ENCODE assay signal across 20 cellular contexts in the genomic region with DNA sequence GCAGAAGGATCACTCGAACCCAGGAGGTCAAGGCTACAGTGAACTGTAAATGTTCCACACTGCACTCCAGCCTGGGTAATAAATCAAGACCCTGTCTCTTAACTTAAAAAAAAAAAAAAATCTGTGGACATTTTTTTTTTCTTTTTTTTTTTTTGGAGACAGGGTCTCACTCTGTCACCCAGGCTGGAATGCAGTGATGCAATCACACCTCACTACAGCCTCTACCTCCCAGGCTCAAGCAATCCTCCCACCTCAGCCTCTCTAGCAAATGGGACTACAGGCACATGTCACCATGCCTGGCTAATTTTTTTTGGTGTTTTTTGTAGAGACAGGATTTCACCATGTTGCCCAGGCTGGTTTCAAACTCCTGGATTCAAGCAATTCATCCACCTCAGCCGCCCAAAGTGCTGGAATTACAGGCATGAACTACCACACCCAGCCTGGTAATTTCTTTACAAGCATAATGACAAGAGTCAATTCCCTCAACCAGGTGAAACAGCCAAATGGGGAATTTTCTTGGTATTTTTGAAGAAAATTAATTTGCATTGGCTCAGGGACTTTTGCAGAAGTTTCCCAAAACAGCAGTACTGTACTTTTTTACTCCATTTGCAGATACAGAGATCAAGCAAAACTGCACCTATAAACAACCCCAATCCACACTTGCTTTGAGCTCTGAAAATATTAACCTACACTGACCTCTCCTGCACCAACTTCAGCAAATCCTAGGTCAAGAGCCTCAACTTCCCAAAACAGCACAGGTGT. TPM values are rescaled to one million over a fixed set of nuclear protein-coding genes. Genes with fewer than 3 reads are reported as not detected.
A peak's percentile ranks its signal among the peaks of the same experiment; 100 is the strongest.
DNase-seq lines count a peak whose midpoint lies in the region; ATAC-seq and TF ChIP-seq lines count a peak whose summit lies in the region.
"Had no signal": no experiment of that assay in that cellular context is flagged by ENCODE, and none has a peak within 500 bp of the region (broad histone marks: within the 10 kb centered on the region; RNA-seq: fewer than 3 reads in every experiment).

No MANE protein-coding gene starts in this region.

- no peaks in the 10 kb centered on the region for H3K27me3 Mint-ChIP-seq in activated CD4-positive, alpha-beta T cell treated with anti-CD3 and anti-CD28 coated beads for 36 hours
- no peaks in the 10 kb centered on the region for H3K27me3 Mint-ChIP-seq in mesothelial cell of epicardium (ENCODE audit: low read depth)
- H3K27me3 Mint-ChIP-seq: central memory CD8-positive, alpha-beta T cell had no signal

- POLR2A ChIA-PET in activated CD4-positive, alpha-beta T cell treated with anti-CD3 and anti-CD28 coated beads for 36 hours (lab: Charles Lee), result no interaction called here
- POLR2A ChIA-PET in OCI-LY7 (lab: Charles Lee), result interaction anchor here (0.6 to 0.7 kb wide), 2 partner anchors 11 to 84 kb away, joined by 3 read pairs; no protein-coding TSS in a partner anchor

- no peaks in the 10 kb centered on the region for H3K9me2 ChIP-seq in OCI-LY7 (ENCODE audit: insufficient read depth, low read length)

- no peaks in the 10 kb centered on the region for H3K9me3 Mint-ChIP-seq in activated CD4-positive, alpha-beta T cell treated with anti-CD3 and anti-CD28 coated beads for 36 hours (ENCODE audit: low read depth)
- no peaks in the 10 kb centered on the region for H3K9me3 Mint-ChIP-seq in mesothelial cell of epicardium
- H3K9me3 Mint-ChIP-seq: central memory CD8-positive, alpha-beta T cell had no signal

- no peak overlapping the region for H2AFZ ChIP-seq in OCI-LY7 (ENCODE audit: low read length)

- intact Hi-C loops in activated CD4-positive, alpha-beta T cell treated with anti-CD3 and anti-CD28 coated beads for 36 hours (cut with DNase I, micrococcal nuclease), result loop anchor here in 1 of 2 experiments (5.0 kb wide), 2 partner anchors 45 to 50 kb away; partner anchors contain the start of gene MRTFA
- intact Hi-C loops in OCI-LY7 (cut with micrococcal nuclease; ENCODE audit: unreplicated experiment), result loop anchor here (5.0 kb wide), 2 partner anchors 45 to 60 kb away; partner anchors contain the start of gene MRTFA
- intact Hi-C loops in aorta (cut with DNase I), result no loop called here

- peaks cover 15% of the 10 kb centered on the region for H3K36me3 Mint-ChIP-seq in activated CD4-positive, alpha-beta T cell treated with anti-CD3 and anti-CD28 coated beads for 36 hours (ENCODE audit: low read depth)
- peaks cover 7% of the 10 kb centered on the region for H3K36me3 Mint-ChIP-seq in mesothelial cell of epicardium

- no peaks in the 10 kb centered on the region for H3K9me3 ChIP-seq in OCI-LY7 (ENCODE audit: low read length)
- H3K9me3 ChIP-seq in aorta (ENCODE audit: control insufficient read depth, low read length), result no peaks in the 10 kb centered on the region
- H3K9me3 ChIP-seq: tibial nerve had no signal

- H3K27me3 ChIP-seq in aorta (ENCODE audit: control insufficient read depth in 1 of 2, insufficient read depth in 2 of 2, low read length in 1 of 2), result no peaks in the 10 kb centered on the region
- H3K27me3 ChIP-seq: tibial nerve had no signal

- 90 to 94% methylated on average over 2 of the region's 2 CpGs for WGBS in aorta, 2 donors

- TF ChIP-seq CTCF in GM12864 (IDR thresholded peaks at IDR 0.05; ENCODE audit: low read depth, low read length, missing control alignments) (no peak), OCI-LY7 (conservative IDR thresholded peaks at IDR 0.05; ENCODE audit: low read length) (peak; percentile 10; the same call in 1 of the 2 replicates), mesothelial cell of epicardium (IDR thresholded peaks at IDR 0.05; ENCODE audit: unreplicated experiment) (no peak)

- H3K4me3 ChIP-seq in GM12864 (ENCODE audit: low read depth, low read length) (peak overlapping the region; percentile 20; the same call in 1 of the 2 replicates), OCI-LY7 (ENCODE audit: low read depth, low read length, poor library complexity, severe bottlenecking) (peak overlapping the region; percentile 54), aorta (ENCODE audit: low read length in 2 of 2) (no peak overlapping the region)
- H3K4me3 ChIP-seq: skin epidermis, tibial nerve had no signal

- H3K27ac ChIP-seq in OCI-LY7 (ENCODE audit: low read depth, low read length, poor library complexity, severe bottlenecking), result peak overlapping the region; percentile 78
- H3K27ac ChIP-seq in aorta (ENCODE audit: low read depth in 1 of 2, low read length in 2 of 2), result no peak overlapping the region
- H3K27ac ChIP-seq: skin epidermis, tibial nerve had no signal

- CTCF ChIA-PET in activated CD4-positive, alpha-beta T cell treated with anti-CD3 and anti-CD28 coated beads for 36 hours (lab: Charles Lee), result no interaction called here
- CTCF ChIA-PET in OCI-LY7 (lab: Charles Lee; ENCODE audit: unreplicated experiment), result no interaction called here

- H4K20me1 ChIP-seq in OCI-LY7 (ENCODE audit: insufficient read depth, low read length), result 0 out of 2 replicates have a peak, but pooled peaks cover 3% of the 10 kb centered on the region

- ATAC-seq in activated CD4-positive, alpha-beta T cell treated with anti-CD3 and anti-CD28 coated beads for 36 hours, result peak; percentile 51
- ATAC-seq in aorta (ENCODE audit: low FRiP score) (no peak), HG03108 (IDR thresholded peaks at IDR 0.05; ENCODE audit: unreplicated experiment) (no peak)

- BruUV-seq in OCI-LY7 (replicated peaks; lab: Mats Ljungman, UMichigan), result no TSS peak

- peak overlapping the region; percentile 87 for H3K4me2 ChIP-seq in OCI-LY7 (ENCODE audit: low read length)

- peaks cover 41% of the 10 kb centered on the region for H3K4me1 Mint-ChIP-seq in activated CD4-positive, alpha-beta T cell treated with anti-CD3 and anti-CD28 coated beads for 36 hours
- peaks cover 68% of the 10 kb centered on the region for H3K4me1 Mint-ChIP-seq in mesothelial cell of epicardium

- H3K4me3 Mint-ChIP-seq in activated CD4-positive, alpha-beta T cell treated with anti-CD3 and anti-CD28 coated beads for 36 hours, result no peak overlapping the region
- H3K4me3 Mint-ChIP-seq in mesothelial cell of epicardium, result no peak overlapping the region
- H3K4me3 Mint-ChIP-seq: central memory CD8-positive, alpha-beta T cell had no signal

- H3K4me1 ChIP-seq in OCI-LY7 (ENCODE audit: insufficient read depth, low read length, poor library complexity, severe bottlenecking) (peaks cover 58% of the 10 kb centered on the region), aorta (ENCODE audit: control insufficient read depth in 1 of 2, insufficient read depth in 2 of 2, low read length in 2 of 2) (peaks cover 0 to 6% of the 10 kb centered on the region in 2 donors)

- H3K36me3 ChIP-seq in OCI-LY7 (ENCODE audit: insufficient read depth, low read length) (no peaks in the 10 kb centered on the region; the same call in 1 of the 2 replicates), aorta (ENCODE audit: control insufficient read depth in 1 of 2, insufficient read depth in 2 of 2, low read length in 1 of 2) (no peaks in the 10 kb centered on the region)

- H3K27ac Mint-ChIP-seq in activated CD4-positive, alpha-beta T cell treated with anti-CD3 and anti-CD28 coated beads for 36 hours, result peak overlapping the region; percentile 48
- H3K27ac Mint-ChIP-seq in mesothelial cell of epicardium, result peak overlapping the region; percentile 81

- peaks cover 58% of the 10 kb centered on the region; the same call in 1 of the 2 replicates for H3K79me2 ChIP-seq in OCI-LY7 (ENCODE audit: insufficient read depth, low read depth, low read length)

- DNase-seq in activated CD4-positive, alpha-beta T cell treated with anti-CD3 and anti-CD28 coated beads for 36 hours, result no peak
- DNase-seq in activated CD4-positive, alpha-beta T cell treated with anti-CD3 and anti-CD28 coated beads for 48 hours, result no peak
- DNase-seq in GM12864 (ENCODE audit: low read depth) (peak; percentile 44), OCI-LY7 (ENCODE audit: low spot score) (peak; percentile 17), mesothelial cell of epicardium (ENCODE audit: low spot score in 2 of 2, unreplicated experiment in 2 of 2) (no peak), aorta (no peak), NCI-H82 (lab: John Stamatoyannopoulos, UW) (no peak)
- DNase-seq: 8988T; C1 segment of cervical spinal cord; DMS153; effector memory CD4-positive, alpha-beta T cell; NCI-H226; NK-92 treated with Interleukin-12 subunit alpha and Interleukin-12 subunit beta, amount 100 ng/mL, for 24 hours; posterior cingulate gyrus; Right ventricle myocardium superior; stimulated activated CD4-positive, alpha-beta T cell treated with anti-CD3 and anti-CD28 coated beads, Interleukin-4, amount 100 ng/mL, for 4 hours had no signal

RNA-seq across cellular contexts. Expression of gene MRTFA, which starts 44.0 kb away (rescaled TPM):
- total RNA-seq in activated CD4-positive, alpha-beta T cell treated with anti-CD3 and anti-CD28 coated beads for 36 hours, result 10 to 100 TPM; 41.0 to 43.2 TPM
- 25.6 and 47.7 TPM in 2 replicates for total RNA-seq in OCI-LY7 (2014; rRNA removed; shearing (Covaris generic))
- total RNA-seq in OCI-LY7 (2022) (60.4 and 66.9 TPM in 2 replicates), mesothelial cell of epicardium (105 to 109 TPM (median 108 TPM) in 3 replicates), aorta (10 to 100 TPM; 73.6 to 77.4 TPM)
- 10 to 100 TPM; 12.9 to 30.2 TPM for polyA plus RNA-seq in aorta

Comparison
In these comparisons a context has a peak if more than half of its experiments do, and no peak if none do; other contexts are left out.
1. DNase-seq: peak in GM12864 (single experiment) and OCI-LY7 (single experiment); none in activated CD4-positive, alpha-beta T cell treated with anti-CD3 and anti-CD28 coated beads for 36 hours (single experiment), activated CD4-positive, alpha-beta T cell treated with anti-CD3 and anti-CD28 coated beads for 48 hours (single experiment), mesothelial cell of epicardium (0 of 2), aorta (0 of 2) and NCI-H82 (single experiment).
2. H3K4me3 ChIP-seq: peak in GM12864 (single experiment) and OCI-LY7 (single experiment); none in aorta (0 of 2).